Comparison of ENCODE assay signal across 12 cellular contexts in the genomic region with DNA sequence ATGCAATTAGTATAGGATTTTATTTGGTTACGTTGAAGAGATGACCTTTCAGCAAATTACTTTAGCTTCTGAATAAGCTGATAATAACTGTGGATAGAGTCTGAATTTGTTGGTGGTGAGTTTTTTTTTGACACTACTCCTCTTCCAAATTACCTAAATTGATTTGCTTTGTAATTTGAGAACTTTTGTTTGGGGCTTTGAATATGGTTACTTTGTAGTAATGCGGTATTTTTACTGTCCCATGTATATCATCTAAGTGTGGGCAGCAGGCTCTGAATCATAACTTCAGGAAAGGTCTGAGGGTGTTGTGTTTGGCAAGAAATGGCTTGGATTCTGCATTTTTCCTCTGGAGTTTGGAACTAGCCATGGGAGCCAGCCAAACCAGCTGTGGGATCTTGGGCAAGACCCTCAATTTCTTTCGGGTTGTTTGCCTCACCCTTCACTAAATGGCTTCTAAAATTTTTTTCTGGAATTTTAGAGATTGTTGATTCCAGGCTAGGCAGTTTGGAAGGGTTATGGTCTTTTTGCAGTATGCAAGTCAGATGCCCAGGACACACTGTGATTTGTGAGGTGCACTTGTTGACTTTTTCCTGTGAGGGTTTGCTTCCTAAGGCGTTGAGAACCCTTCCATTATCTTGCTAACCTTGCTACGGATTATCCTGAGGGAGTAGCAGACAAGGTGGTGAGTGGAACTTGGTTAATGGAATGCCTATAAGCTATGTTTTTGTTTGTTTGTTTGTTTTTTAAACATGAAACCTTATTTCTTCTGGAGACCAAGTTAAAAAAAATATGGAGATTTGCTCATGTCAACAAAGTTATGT. TPM values are rescaled to one million over a fixed set of nuclear protein-coding genes. Genes with fewer than 3 reads are reported as not detected.
DNase-seq lines count a peak whose midpoint lies in the region; ATAC-seq and TF ChIP-seq lines count a peak whose summit lies in the region.
"Had no signal": no experiment of that assay in that cellular context is flagged by ENCODE, and none has a peak within 500 bp of the region (broad histone marks: within the 10 kb centered on the region; RNA-seq: fewer than 3 reads in every experiment).

No MANE protein-coding gene starts in this region.

- H3K27ac ChIP-seq in esophagus muscularis mucosa (replicated peaks in 1 of 4), result no peak overlapping the region
- H3K27ac ChIP-seq: suprapubic skin had no signal

- intact Hi-C loops in esophagus muscularis mucosa (cut with DNase I), result no loop called here

- no peak overlapping the region for H3K4me3 ChIP-seq in MG63
- H3K4me3 ChIP-seq in esophagus muscularis mucosa, result no peak overlapping the region
- H3K4me3 ChIP-seq: suprapubic skin had no signal

- TF ChIP-seq CTCF in esophagus muscularis mucosa (IDR thresholded peaks at IDR 0.05), result no peak

- ATAC-seq in HG02571 (IDR thresholded peaks at IDR 0.05; ENCODE audit: unreplicated experiment), result no peak
- ATAC-seq: activated naive CD4-positive, alpha-beta T cell treated with anti-CD3 and anti-CD28 coated beads, Interleukin-2, amount 50 U/mL, for 72 hours had no signal

- peaks cover 0 to 18% (median 11%) of the 10 kb centered on the region in 4 donors for H3K4me1 ChIP-seq in esophagus muscularis mucosa
- H3K4me1 ChIP-seq: suprapubic skin had no signal

- DNase-seq in GM04503 (ENCODE audit: low read depth) (peak; percentile 80), MG63 (peak; percentile 55), esophagus muscularis mucosa (ENCODE audit: extremely low spot score) (peak; percentile 85), renal cortical epithelial cell (ENCODE audit: low read depth) (peak; percentile 50), mucosa of gallbladder (ENCODE audit: low spot score) (no peak), putamen (ENCODE audit: low spot score) (no peak)
- DNase-seq: Caco-2; effector CD4-positive, alpha-beta T cell had no signal

- no peak for TF ChIP-seq EP300 in esophagus muscularis mucosa (IDR thresholded peaks at IDR 0.05)

- no peaks in the 10 kb centered on the region for H3K27me3 ChIP-seq in MG63
- H3K27me3 ChIP-seq in esophagus muscularis mucosa, result no peaks in the 10 kb centered on the region
- H3K27me3 ChIP-seq: suprapubic skin had no signal

- 87% methylated on average over 5 of the region's 5 CpGs for WGBS in esophagus muscularis mucosa

- TF ChIP-seq POLR2A in esophagus muscularis mucosa (IDR thresholded peaks at IDR 0.05; ENCODE audit: low read depth), result no peak

- H3K9me3 ChIP-seq in MG63 (no peaks in the 10 kb centered on the region), esophagus muscularis mucosa (no peaks in the 10 kb centered on the region)
- H3K9me3 ChIP-seq: Caco-2, suprapubic skin had no signal

- H3K36me3 ChIP-seq in MG63 (no peaks in the 10 kb centered on the region), esophagus muscularis mucosa (no peaks in the 10 kb centered on the region)
- H3K36me3 ChIP-seq: suprapubic skin had no signal

RNA-seq across cellular contexts. Expression of gene PTPRG, which starts 10.4 kb away (rescaled TPM):
- 3.1 and 6.1 TPM in 2 replicates for total RNA-seq in MG63 (2014; rRNA removed; shearing (Covaris generic); ENCODE audit: low replicate concordance)
- total RNA-seq in esophagus muscularis mucosa (10 to 100 TPM; 51.9 to 56.8 (median 54.4) TPM), renal cortical epithelial cell (29.2 and 119 TPM in 2 replicates), mucosa of gallbladder (38.1 TPM)
- total RNA-seq: activated CD8-positive, alpha-beta memory T cell treated with anti-CD3 and anti-CD28 coated beads for 36 hours had no signal

Comparison
In these comparisons a context has a peak if more than half of its experiments do, and no peak if none do; other contexts are left out.
1. DNase-seq: peak in GM04503 (single experiment), MG63 (single experiment), esophagus muscularis mucosa (single experiment) and renal cortical epithelial cell (single experiment); none in mucosa of gallbladder (single experiment) and putamen (single experiment).